12 cellular contexts compared by ENCODE assay signal in the genomic region with DNA sequence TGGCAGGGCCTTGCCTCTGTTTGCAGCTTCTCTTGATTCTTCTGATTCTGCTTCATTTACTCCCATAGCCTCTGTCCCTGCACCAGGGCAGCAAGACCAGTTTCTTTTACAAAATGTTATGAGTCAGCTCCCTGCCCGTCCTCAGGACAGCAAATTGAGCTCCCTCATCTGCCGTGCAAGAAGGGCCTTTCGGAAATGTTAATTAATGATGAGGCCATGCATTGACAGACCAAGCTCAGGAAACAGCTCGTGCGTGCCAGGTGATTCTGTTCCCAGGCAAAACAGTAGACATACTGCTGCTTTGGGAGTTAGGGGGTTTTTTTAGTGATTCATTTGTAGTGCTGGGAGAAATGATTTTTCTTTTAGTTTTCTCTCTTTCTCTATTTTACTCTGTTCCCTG.
DNase-seq lines count a peak whose midpoint lies in the region; ATAC-seq lines count a peak whose summit lies in the region.
"Had no signal": no experiment of that assay in that cellular context is flagged by ENCODE, and none has a peak within 500 bp of the region (broad histone marks: within the 10 kb centered on the region; RNA-seq: fewer than 3 reads in every experiment).

No MANE protein-coding gene starts in this region.

- no peaks in the 10 kb centered on the region for H3K36me3 ChIP-seq in neuronal stem cell (replicated peaks in 1 of 2; ENCODE audit: control insufficient read depth in 2 of 2, insufficient read depth in 2 of 2, low read length in 2 of 2)
- H3K36me3 ChIP-seq: thoracic aorta had no signal

- H3K4ac ChIP-seq in neuronal stem cell (ENCODE audit: low read length) = no peak overlapping the region

- ATAC-seq in GM18909 (IDR thresholded peaks at IDR 0.05; ENCODE audit: poor library complexity, unreplicated experiment) = peak; percentile 96
- ATAC-seq in HG02571 (IDR thresholded peaks at IDR 0.05; ENCODE audit: unreplicated experiment) = peak; percentile 88
- ATAC-seq in HG03571 (IDR thresholded peaks at IDR 0.05; ENCODE audit: unreplicated experiment) = peak; percentile 92

- H4K8ac ChIP-seq in neuronal stem cell (ENCODE audit: low read depth, low read length) = no peak overlapping the region

- no peaks in the 10 kb centered on the region for H3K79me1 ChIP-seq in neuronal stem cell (ENCODE audit: low read depth, low read length)

- WGBS in neuronal stem cell (ENCODE audit: extremely low coverage in 2 of 2, insufficient read length in 2 of 2, insufficient replicate concordance in 1 of 2), 2 donors = no CpG with 5 or more reads among the region's 5 CpGs

- H2AFZ ChIP-seq in neuronal stem cell (ENCODE audit: low read length) = peak overlapping the region; percentile 36

- H3K4me2 ChIP-seq in neuronal stem cell (ENCODE audit: insufficient read depth, low read length, poor library complexity, severe bottlenecking) = no peak overlapping the region

- H2BK15ac ChIP-seq in neuronal stem cell (ENCODE audit: low read length) = no peak overlapping the region

- no peak overlapping the region for H2BK120ac ChIP-seq in neuronal stem cell (ENCODE audit: low read depth, low read length)

- no peak overlapping the region for H3K4me3 ChIP-seq in neuronal stem cell (ENCODE audit: low read length in 2 of 2)
- H3K4me3 ChIP-seq: thoracic aorta had no signal

- H3K27me3 ChIP-seq in neuronal stem cell (ENCODE audit: control insufficient read depth in 3 of 3, insufficient read depth in 3 of 3, low read depth in 1 of 3, low read length in 3 of 3) = peaks cover 0 to 32% (median 0%) of the 10 kb centered on the region in 3 experiments

- H3K14ac ChIP-seq in neuronal stem cell (ENCODE audit: low read length) = no peak overlapping the region

- H2AK5ac ChIP-seq in neuronal stem cell (ENCODE audit: low read depth, low read length) = no peak overlapping the region

- DNase-seq in neuronal stem cell (ENCODE audit: low spot score) (no peak), cerebellar cortex (ENCODE audit: low spot score) (no peak), activated gamma-delta T cell treated with Interleukin-2 at 50 U/mL for 16 hours (no peak), NCI-H2081 (lab: John Stamatoyannopoulos, UW) (no peak)
- DNase-seq in activated naive CD4-positive, alpha-beta T cell (lab: John Stamatoyannopoulos, UW) = no peak
- DNase-seq: activated CD4-positive, CD25-positive, alpha-beta regulatory T cell; NCI-H446; small intestine had no signal

- no peak overlapping the region for H3K9ac ChIP-seq in neuronal stem cell (ENCODE audit: low read depth, low read length, poor library complexity)

- no peak overlapping the region for H3K23ac ChIP-seq in neuronal stem cell (ENCODE audit: low read depth, low read length, poor library complexity)

- H4K91ac ChIP-seq in neuronal stem cell (ENCODE audit: low read depth, low read length, poor library complexity) = no peak overlapping the region

- H3K27ac ChIP-seq in neuronal stem cell (replicated peaks; ENCODE audit: low read length) = no peak overlapping the region
- H3K27ac ChIP-seq: thoracic aorta had no signal

- no peak overlapping the region for H2BK5ac ChIP-seq in neuronal stem cell (ENCODE audit: low read length)

- no peaks in the 10 kb centered on the region for H3K9me3 ChIP-seq in neuronal stem cell (replicated peaks in 1 of 2; ENCODE audit: control insufficient read depth in 2 of 2, insufficient read depth in 1 of 2, low read depth in 1 of 2, low read length in 2 of 2)
- H3K9me3 ChIP-seq: thoracic aorta had no signal

- H2BK12ac ChIP-seq in neuronal stem cell (ENCODE audit: low read length) = no peak overlapping the region

- no peaks in the 10 kb centered on the region for H3K4me1 ChIP-seq in neuronal stem cell (ENCODE audit: control insufficient read depth in 2 of 2, insufficient read depth in 1 of 2, low read depth in 1 of 2, low read length in 2 of 2)

- no peak overlapping the region for H3K18ac ChIP-seq in neuronal stem cell (ENCODE audit: low read length)
